Comparison of ENCODE assay signal across 16 cellular contexts in the genomic region with DNA sequence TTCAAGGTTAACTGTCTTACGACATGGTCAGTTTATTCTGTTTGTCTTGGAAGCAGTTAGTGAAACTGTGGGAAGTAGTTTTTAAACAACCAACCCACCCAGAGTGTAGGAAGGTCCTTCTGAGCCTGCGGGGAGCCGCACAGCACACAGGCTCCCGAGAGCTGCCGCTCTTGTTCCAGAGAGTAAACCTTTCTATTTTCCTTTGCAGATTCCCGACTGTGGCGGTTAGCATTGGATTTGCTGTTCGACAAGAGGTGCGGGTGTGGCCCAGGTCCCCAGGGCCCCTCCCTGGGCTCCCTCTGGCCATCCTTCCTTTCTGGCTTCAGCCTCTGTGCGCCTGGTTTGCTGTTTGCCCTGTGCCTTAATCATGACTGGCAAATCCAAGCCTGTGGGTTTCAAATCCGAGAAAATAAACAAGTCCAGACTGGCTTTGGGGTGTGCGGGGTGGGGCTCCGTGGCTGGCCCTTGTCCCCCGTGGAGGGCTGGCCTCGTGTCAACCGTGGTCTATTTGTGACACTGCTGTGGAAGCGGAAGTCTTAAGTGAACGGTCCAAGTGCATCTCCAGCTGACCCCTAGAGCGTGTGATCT. TPM values are rescaled to one million over a fixed set of nuclear protein-coding genes. Genes with fewer than 3 reads are reported as not detected.
A peak's percentile ranks its signal among the peaks of the same experiment; 100 is the strongest.
DNase-seq lines count a peak whose midpoint lies in the region; ATAC-seq and TF ChIP-seq lines count a peak whose summit lies in the region.
"Had no signal": no experiment of that assay in that cellular context is flagged by ENCODE, and none has a peak within 500 bp of the region (broad histone marks: within the 10 kb centered on the region; RNA-seq: fewer than 3 reads in every experiment).

No MANE protein-coding gene starts in this region.

- H3K4me3 ChIP-seq in fibroblast of mammary gland (ENCODE audit: control insufficient read depth, low read depth, low read length) = no peak overlapping the region
- no peak overlapping the region for H3K4me3 ChIP-seq in lower lobe of right lung
- H3K4me3 ChIP-seq: PC-9, thoracic aorta had no signal

- H3K27me3 ChIP-seq in lower lobe of right lung (ENCODE audit: low read depth) = no peaks in the 10 kb centered on the region

- intact Hi-C loops in lower lobe of right lung (cut with DNase I) = no loop called here

- H3K4me1 ChIP-seq in lower lobe of right lung = peaks cover 60% of the 10 kb centered on the region

- DNase-seq in RWPE1 (ENCODE audit: low spot score) (no peak), fibroblast of mammary gland (ENCODE audit: low read depth) (peak; percentile 56), lower lobe of right lung (peak; percentile 60), smooth muscle cell of the brain vasculature (ENCODE audit: low read depth, low spot score) (peak; percentile 80), medulla oblongata (ENCODE audit: extremely low spot score) (no peak), NCI-H187 (lab: John Stamatoyannopoulos, UW) (no peak), KG1 (lab: John Stamatoyannopoulos, UW) (no peak)
- DNase-seq: activated effector memory CD4-positive, alpha-beta T cell treated with anti-CD3 and anti-CD28 coated beads, Interleukin-2, amount 50 U/mL, for 16 hours; hippocampal formation; NCI-H1105 treated with DMSO at 0.1 percent for 48 hours; NCI-H510A treated with DMSO at 0.1 percent for 48 hours; nucleus accumbens; PC-9; WERI-Rb-1 had no signal

- H3K27ac ChIP-seq in RWPE1 = peak overlapping the region; percentile 64
- H3K27ac ChIP-seq in lower lobe of right lung = peak overlapping the region; percentile 65
- H3K27ac ChIP-seq: PC-9, thoracic aorta, WERI-Rb-1 had no signal

- no peaks in the 10 kb centered on the region for H3K9me3 ChIP-seq in lower lobe of right lung
- H3K9me3 ChIP-seq: thoracic aorta had no signal

- POLR2A ChIA-PET in RWPE1 (lab: Yijun Ruan, JAX; ENCODE audit: low non-redundant PET) = no interaction called here

- CTCF ChIA-PET in RWPE1 (lab: Yijun Ruan, JAX) = no interaction called here

- peaks cover 28% of the 10 kb centered on the region for H3K36me3 ChIP-seq in lower lobe of right lung
- H3K36me3 ChIP-seq: WERI-Rb-1 had no signal

- ATAC-seq in lower lobe of right lung = peak; percentile 62 to 70
- ATAC-seq in GM18519 (IDR thresholded peaks at IDR 0.05; ENCODE audit: low FRiP score, unreplicated experiment) = no peak

- TF ChIP-seq CTCF in RWPE1 (conservative IDR thresholded peaks at IDR 0.05; ENCODE audit: low read depth) (no peak), fibroblast of mammary gland (conservative IDR thresholded peaks at IDR 0.05; ENCODE audit: control insufficient read depth, insufficient read depth, low read depth, low read length) (no peak), lower lobe of right lung (IDR thresholded peaks at IDR 0.05) (no peak)

RNA-seq across cellular contexts. Expression of gene IMPA2, which starts 30.7 kb away (rescaled TPM):
- total RNA-seq in lower lobe of right lung = 54.2 TPM

Comparison
In these comparisons a context has a peak if more than half of its experiments do, and no peak if none do; other contexts are left out.
1. DNase-seq: peak in fibroblast of mammary gland (single experiment), lower lobe of right lung (single experiment) and smooth muscle cell of the brain vasculature (single experiment); none in RWPE1 (single experiment), medulla oblongata (single experiment), NCI-H187 (0 of 2) and KG1 (single experiment).